ENCODE assay signal across 7 cellular contexts in the genomic region with DNA sequence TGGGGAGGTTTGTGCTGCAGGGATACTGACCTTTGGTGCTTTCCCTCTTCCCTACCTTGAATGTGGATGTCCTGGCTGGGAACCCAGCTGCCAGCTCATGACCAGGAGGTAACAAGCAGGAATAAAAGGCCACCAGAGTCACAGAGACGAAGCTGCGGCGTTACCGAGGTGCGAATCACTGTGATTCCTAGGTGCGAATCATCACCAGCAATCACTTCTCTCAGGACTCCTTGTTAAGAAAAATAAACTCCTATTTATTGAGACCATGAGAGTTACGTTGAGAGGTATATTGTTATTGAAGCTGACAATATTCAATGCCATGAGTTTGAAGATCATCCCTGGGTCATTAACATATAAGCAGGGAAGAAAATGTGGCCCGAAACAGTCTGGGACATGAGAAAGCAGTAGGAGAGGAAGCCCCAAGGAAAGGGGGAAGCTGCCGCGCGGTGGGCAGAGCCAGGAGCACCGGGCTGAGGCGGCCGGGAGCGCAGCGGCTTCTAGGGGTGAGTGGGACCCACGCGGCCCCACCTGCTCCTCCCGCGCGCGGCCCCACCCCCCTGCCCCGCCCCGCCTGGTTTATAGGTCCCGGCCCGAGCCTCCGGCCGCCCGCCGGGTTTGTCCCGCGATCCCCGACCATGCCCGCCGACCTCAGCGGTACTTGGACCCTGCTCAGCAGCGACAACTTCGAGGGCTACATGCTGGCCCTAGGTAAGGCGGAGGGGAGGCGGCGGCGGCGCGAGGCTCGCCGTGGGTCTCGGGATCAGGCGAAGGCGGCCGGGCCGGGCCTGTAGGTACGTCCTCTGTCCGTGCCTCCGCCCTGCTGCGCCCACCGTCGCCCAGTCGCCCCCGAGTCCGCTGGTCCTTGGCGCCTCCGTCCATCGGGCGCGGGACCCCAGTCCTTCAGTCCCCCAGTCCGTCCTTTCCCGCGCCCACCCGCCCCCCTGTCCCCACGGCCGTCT. TPM values are rescaled to one million over a fixed set of nuclear protein-coding genes. Genes with fewer than 3 reads are reported as not detected.
A peak's percentile ranks its signal among the peaks of the same experiment; 100 is the strongest.
DNase-seq lines count a peak whose midpoint lies in the region; ATAC-seq, FAIRE-seq and TF ChIP-seq lines count a peak whose summit lies in the region.

A gene (plus strand): TSS at position 605 of the 959 bp plus-strand sequence. CDS start 31 bp downstream, at position 636.

- ATAC-seq in lung (ENCODE audit: insufficient read depth, low FRiP score) (peak; percentile 25), thoracic aorta (ENCODE audit: insufficient number of reproducible peaks, low FRiP score, low read depth) (no peak), HG03521 (IDR thresholded peaks at IDR 0.05; ENCODE audit: unreplicated experiment) (no peak), GM19455 (IDR thresholded peaks at IDR 0.05; ENCODE audit: unreplicated experiment) (no peak)

- H3K27me3 ChIP-seq in dorsolateral prefrontal cortex (peaks cover 0 to 33% (median 14%) of the 10 kb centered on the region in 45 donors), lung (ENCODE audit: control insufficient read depth, insufficient read depth) (no peaks in the 10 kb centered on the region), thoracic aorta (replicated peaks; ENCODE audit: insufficient read depth) (no peaks in the 10 kb centered on the region)

- H3K4me3 ChIP-seq in SK-N-MC (peak within 1 kb of the TSS; percentile 59), dorsolateral prefrontal cortex (peak within 1 kb of the TSS; percentile 37 to 78 (median 63)), lung (peak within 1 kb of the TSS; percentile 39), thoracic aorta (peak within 1 kb of the TSS; percentile 73)

- TF ChIP-seq CTCF in dorsolateral prefrontal cortex (IDR thresholded peaks at IDR 0.05 in 54 of 56, conservative IDR thresholded peaks at IDR 0.05 in 2 of 56; ENCODE audit: low read depth in 1 of 56, partially characterized antibody in 56 of 56) (no peak), lung (IDR thresholded peaks at IDR 0.05; ENCODE audit: control extremely low read depth, extremely low read depth) (no peak), thoracic aorta (IDR thresholded peaks at IDR 0.05) (no peak)

- H3K36me3 ChIP-seq in SK-N-MC (ENCODE audit: insufficient read depth, low read length) (no peaks in the 10 kb centered on the region), lung (ENCODE audit: control insufficient read depth in 2 of 2, insufficient read depth in 2 of 2, low read length in 2 of 2) (no peaks in the 10 kb centered on the region), thoracic aorta (no peaks in the 10 kb centered on the region)

- H3K9me3 ChIP-seq in SK-N-MC (ENCODE audit: low read depth, low read length) (no peaks in the 10 kb centered on the region), lung (ENCODE audit: control insufficient read depth in 2 of 2, insufficient read depth in 1 of 2, low read length in 1 of 2) (no peaks in the 10 kb centered on the region), thoracic aorta (no peaks in the 10 kb centered on the region)

- H3K9ac ChIP-seq in SK-N-MC (ENCODE audit: insufficient read length): no peak within 1 kb of the TSS

- H3K4me1 ChIP-seq in lung (ENCODE audit: control insufficient read depth in 2 of 2, insufficient read depth in 2 of 2, low read length in 2 of 2) (peaks cover 0 to 9% of the 10 kb centered on the region in 2 donors), thoracic aorta (ENCODE audit: control insufficient read depth in 1 of 2, low read depth in 2 of 2) (peaks cover 0 to 3% of the 10 kb centered on the region in 2 donors)

- H3K27ac ChIP-seq in SK-N-MC: no peak within 1 kb of the TSS
- peak within 1 kb of the TSS in 43 of 59 donors; percentile 1 to 84 (median 58) for H3K27ac ChIP-seq in dorsolateral prefrontal cortex
- peak within 1 kb of the TSS in 1 of 2 donors; percentile 5 for H3K27ac ChIP-seq in lung (ENCODE audit: low read depth in 1 of 2, low read length in 1 of 2)
- H3K27ac ChIP-seq in thoracic aorta: no peak within 1 kb of the TSS

- intact Hi-C loops in dorsolateral prefrontal cortex (cut with DNase I): loop anchor here in 1 of 2 donors (5.0 kb wide), 1 partner anchor 50 kb away; no protein-coding TSS in a partner anchor

- peak; percentile 37 for DNase-seq in GM19239 (ENCODE audit: insufficient read length, low spot score)
- DNase-seq in SK-N-MC (ENCODE audit: low read depth, low spot score): no peak
- DNase-seq in dorsolateral prefrontal cortex: peak in 1 of 10 donors; percentile 48
- no peak for DNase-seq in lung (ENCODE audit: low spot score)
- DNase-seq in thoracic aorta (ENCODE audit: low spot score): no peak

- WGBS in lung, 2 donors: 7% methylated on average over 43 to 71 of the region's 71 CpGs

- FAIRE-seq in GM19239 (lab: Jason Lieb, UNC): no peak

RNA-seq across cellular contexts. Expression of the gene that starts here (rescaled TPM):
- 10 to 100 TPM in 39 of 120 experiments, 1 to 10 TPM in 79, not detected in 2; 1.1 to 45.6 (median 6.9) TPM for total RNA-seq in dorsolateral prefrontal cortex
- total RNA-seq in lung: 1 to 10 TPM; 2.1 to 5.7 TPM
- 1 to 10 TPM; 9.7 to 9.8 TPM for polyA plus RNA-seq in lung
- 10 to 100 TPM in 1 of 2 donors, 1 to 10 TPM in 1; 2.2 to 24.1 TPM for total RNA-seq in thoracic aorta

Comparison
In these comparisons a context has a peak if more than half of its experiments do, and no peak if none do; other contexts are left out.
1. H3K27ac ChIP-seq: peak in dorsolateral prefrontal cortex (43 of 59); none in SK-N-MC (single experiment) and thoracic aorta (0 of 2).
2. Peak in every context shown above with its lines, with median percentiles within 50 percentile points of each other: H3K4me3 ChIP-seq.